Comparison of ENCODE assay signal across 16 cellular contexts in the genomic region with DNA sequence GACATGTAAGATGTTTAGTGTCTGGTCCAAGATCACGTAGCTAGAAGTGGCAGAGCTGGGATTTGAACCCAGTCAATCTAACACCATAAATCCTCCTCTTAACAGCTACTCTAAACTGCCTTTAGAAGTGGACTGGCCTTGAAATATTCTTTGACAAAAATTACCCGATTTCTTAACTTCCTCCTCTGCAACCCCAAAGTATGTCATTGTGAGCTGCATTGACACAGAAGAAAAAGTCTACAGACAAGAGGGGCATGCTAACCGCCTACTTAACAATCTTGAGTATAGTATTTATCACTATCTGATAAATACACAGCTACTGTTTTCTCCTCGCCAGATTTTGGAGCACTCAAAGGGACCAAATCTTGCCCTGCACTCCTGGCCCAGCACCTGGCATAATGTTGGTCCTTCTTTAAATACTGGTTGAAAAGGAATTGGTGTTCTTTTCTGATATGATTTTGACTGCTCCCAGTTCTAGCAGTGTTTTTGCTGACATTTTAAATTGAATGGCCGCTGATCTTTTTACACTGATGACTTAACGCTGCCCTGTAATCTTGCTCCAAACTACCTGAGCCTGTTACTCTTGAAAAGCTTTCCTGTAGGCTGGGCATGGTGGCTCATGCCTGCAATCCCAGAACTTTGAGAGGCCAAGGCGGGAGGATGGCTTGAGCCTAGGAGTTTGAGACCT.
"Had no signal": no experiment of that assay in that cellular context is flagged by ENCODE, and none has a peak within 500 bp of the region (broad histone marks: within the 10 kb centered on the region; RNA-seq: fewer than 3 reads in every experiment).

No MANE protein-coding gene starts in this region.

- DNase-seq: activated CD4-positive, alpha-beta T cell treated with anti-CD3 and anti-CD28 coated beads, Interleukin-2, amount 10 ng/mL, durations not matched to agents 7 days and 5 days; activated CD8-positive, alpha-beta memory T cell treated with anti-CD3 and anti-CD28 coated beads for 24 hours; activated naive CD4-positive, alpha-beta T cell treated with anti-CD3 and anti-CD28 coated beads, Interleukin-2, amount 50 U/mL, for 16 hours; adrenal gland; caudate nucleus; colonic mucosa; effector CD4-positive, alpha-beta T cell; foreskin melanocyte; heart right ventricle; left ventricle myocardium superior; stimulated activated CD4-positive, alpha-beta T cell treated with anti-CD3 and anti-CD28 coated beads, Interleukin-15, amount 100 ng/mL, for 24 hours; stimulated activated CD4-positive, alpha-beta T cell treated with anti-CD3 and anti-CD28 coated beads, Interleukin-4, amount 100 ng/mL, for 24 hours; T-cell; tibial artery had no signal

- H3K4me3 Mint-ChIP-seq: activated CD4-positive, alpha-beta T cell treated with anti-CD3 and anti-CD28 coated beads, Interleukin-2, amount 10 ng/mL, durations not matched to agents 7 days and 5 days; T-cell; WTC11 had no signal

- H3K27me3 Mint-ChIP-seq: activated CD4-positive, alpha-beta T cell treated with anti-CD3 and anti-CD28 coated beads, Interleukin-2, amount 10 ng/mL, durations not matched to agents 7 days and 5 days; T-cell had no signal

- H3K4me3 ChIP-seq: adrenal gland, colonic mucosa, heart right ventricle, tibial artery had no signal

- ATAC-seq: heart right ventricle, left ventricle myocardium superior, T-cell, WTC11 had no signal

- H3K9me3 Mint-ChIP-seq: activated CD4-positive, alpha-beta T cell treated with anti-CD3 and anti-CD28 coated beads, Interleukin-2, amount 10 ng/mL, durations not matched to agents 7 days and 5 days; activated T-helper 2 cell treated with anti-CD3 and anti-CD28 coated beads, Interferon-gamma antibody, Interleukin-2, Interleukin-4, amounts not matched to agents 10 μg/mL and 5 μg/mL and 100 μg/mL, durations not matched to agents 14 hours and 24 hours and 36 hours; T-cell; WTC11 had no signal

- H3K27ac Mint-ChIP-seq: activated CD4-positive, alpha-beta T cell treated with anti-CD3 and anti-CD28 coated beads, Interleukin-2, amount 10 ng/mL, durations not matched to agents 7 days and 5 days; activated T-helper 2 cell treated with anti-CD3 and anti-CD28 coated beads, Interferon-gamma antibody, Interleukin-2, Interleukin-4, amounts not matched to agents 10 μg/mL and 5 μg/mL and 100 μg/mL, durations not matched to agents 14 hours and 24 hours and 36 hours; T-cell; WTC11 had no signal

- H3K27ac ChIP-seq: adrenal gland, colonic mucosa, heart right ventricle, tibial artery had no signal

- H3K27me3 ChIP-seq: adrenal gland, colonic mucosa, heart right ventricle, tibial artery had no signal

- H3K36me3 Mint-ChIP-seq: WTC11 had no signal
